Comparison of ENCODE assay signal across 8 cellular contexts in the genomic region with DNA sequence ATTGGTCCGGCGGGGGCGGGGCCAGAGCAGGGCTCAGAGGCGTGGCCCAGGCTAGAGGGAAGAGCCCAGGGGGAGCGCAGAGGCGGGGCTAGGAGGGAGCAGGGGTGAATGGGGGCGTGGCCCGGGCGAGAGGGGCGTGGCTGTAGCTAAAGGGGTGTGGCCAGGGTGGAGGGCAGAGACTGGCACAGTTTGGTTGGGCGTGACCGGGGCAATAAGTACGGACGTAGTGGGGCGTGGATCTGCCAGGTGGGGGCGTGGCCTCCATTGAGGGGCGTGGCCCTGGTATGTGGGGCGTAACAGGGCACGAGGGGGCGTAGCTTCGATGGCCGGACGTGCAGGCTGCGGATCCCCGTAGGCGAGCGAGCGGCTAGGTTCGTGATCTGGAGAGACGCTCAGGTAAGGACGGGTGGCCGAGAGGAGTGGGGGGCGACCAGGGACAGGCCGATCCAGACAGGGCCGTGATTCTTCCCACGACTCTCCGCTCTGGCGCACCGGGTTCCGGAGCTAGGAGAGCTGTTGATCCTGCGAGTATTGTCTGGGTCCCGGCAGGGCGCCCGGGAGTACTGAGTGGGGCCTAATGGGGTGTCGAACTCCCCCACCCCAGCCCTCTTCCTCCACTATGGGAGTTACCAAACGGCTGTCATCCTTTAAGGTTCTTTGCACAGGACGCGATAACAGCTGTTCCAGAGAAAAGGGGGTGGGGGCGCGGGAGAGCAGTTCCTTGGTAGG. TPM values are rescaled to one million over a fixed set of nuclear protein-coding genes. Genes with fewer than 3 reads are reported as not detected.
DNase-seq lines count a peak whose midpoint lies in the region; ATAC-seq and TF ChIP-seq lines count a peak whose summit lies in the region.

A gene with protein sequence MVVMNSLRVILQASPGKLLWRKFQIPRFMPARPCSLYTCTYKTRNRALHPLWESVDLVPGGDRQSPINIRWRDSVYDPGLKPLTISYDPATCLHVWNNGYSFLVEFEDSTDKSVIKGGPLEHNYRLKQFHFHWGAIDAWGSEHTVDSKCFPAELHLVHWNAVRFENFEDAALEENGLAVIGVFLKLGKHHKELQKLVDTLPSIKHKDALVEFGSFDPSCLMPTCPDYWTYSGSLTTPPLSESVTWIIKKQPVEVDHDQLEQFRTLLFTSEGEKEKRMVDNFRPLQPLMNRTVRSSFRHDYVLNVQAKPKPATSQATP (plus strand): TSS at position 314 of the 729 bp plus-strand sequence. CDS start 11,754 bp downstream, outside the sequence.

- no peaks in the 10 kb centered on the region for H3K79me2 ChIP-seq in HCT116 (ENCODE audit: insufficient read depth, low read length)

- H3K4me1 ChIP-seq in HCT116 (ENCODE audit: control insufficient read depth in 1 of 2, insufficient read depth in 2 of 2, low read length in 2 of 2) = peaks cover 4 to 9% of the 10 kb centered on the region in 2 experiments; a peak in 3 of 4 replicates
- no peaks in the 10 kb centered on the region for H3K4me1 ChIP-seq in breast epithelium
- no peaks in the 10 kb centered on the region for H3K4me1 ChIP-seq in iPS-20b (ENCODE audit: insufficient read depth, low read length)

- TF ChIP-seq RAD21 in HCT116 (IDR thresholded peaks at IDR 0.05; ENCODE audit: low read depth) = no peak

- H3K4me3 ChIP-seq in HCT116 (replicated peaks in 1 of 2; ENCODE audit: low read depth in 1 of 2, low read length in 2 of 2) (peak within 1 kb of the TSS; percentile 13 to 29; a peak in 2 of 4 replicates), breast epithelium (peak within 1 kb of the TSS; percentile 45 to 67 (median 55)), iPS-20b (ENCODE audit: low read length) (peak within 1 kb of the TSS; percentile 81)

- no peaks in the 10 kb centered on the region for H4K20me1 ChIP-seq in HCT116 (ENCODE audit: insufficient read depth)

- H3K27ac ChIP-seq in HCT116 (ENCODE audit: low read depth, low read length) (no peak within 1 kb of the TSS), VCaP (peak within 1 kb of the TSS; percentile 36), breast epithelium (peak within 1 kb of the TSS; percentile 10 to 71), iPS-20b (ENCODE audit: low read length) (no peak within 1 kb of the TSS)

- peak within 1 kb of the TSS; percentile 34 for H3K9ac ChIP-seq in HCT116 (ENCODE audit: low read length)
- H3K9ac ChIP-seq in iPS-20b (ENCODE audit: low read depth, low read length) = peak within 1 kb of the TSS; percentile 53; the same call in 1 of the 2 replicates

- peak; percentile 96 for ATAC-seq in HCT116

- CTCF ChIA-PET in HCT116 (lab: Charles Lee) = no interaction called here

- no TSS peak for BruUV-seq in HCT116 (replicated peaks; lab: Mats Ljungman, UMichigan)

- DNase-seq in GDM1 (lab: John Stamatoyannopoulos, UW) (peak; percentile 91), HCT116 (ENCODE audit: low read depth, low spot score) (peak; percentile 68), MV-4-11 (lab: John Stamatoyannopoulos, UW) (peak; percentile 89), breast epithelium (ENCODE audit: low spot score in 2 of 2) (peak; percentile 92 to 93), smooth muscle cell of the brain vasculature (ENCODE audit: low read depth, low spot score) (peak; percentile 41), DMS79 treated with DMSO at 0.1 percent for 48 hours (lab: John Stamatoyannopoulos, UW) (no peak)

- intact Hi-C loops in HCT116 (cut with micrococcal nuclease) (no loop called here), breast epithelium (cut with DNase I; ENCODE audit: low total_unique reads) (no loop called here)

- H2AFZ ChIP-seq in HCT116 (ENCODE audit: low read depth, low read length, poor library complexity, severe bottlenecking) = no peak within 1 kb of the TSS

- TF ChIP-seq CTCF in HCT116 (IDR thresholded peaks at IDR 0.05 in 2 of 3, conservative IDR thresholded peaks at IDR 0.05 in 1 of 3; ENCODE audit: borderline replicate concordance in 1 of 3, insufficient read depth in 1 of 3, low read depth in 2 of 3, low read length in 2 of 3) (no peak), VCaP (conservative IDR thresholded peaks at IDR 0.05) (0 out of 2 replicates have a peak, but pooled peaks have one; percentile 5), breast epithelium (IDR thresholded peaks at IDR 0.05) (no peak)

- H3K9me3 ChIP-seq in HCT116 (ENCODE audit: control insufficient read depth in 1 of 2, insufficient read depth in 1 of 2, low read depth in 1 of 2, low read length in 2 of 2) = no peaks in the 10 kb centered on the region
- H3K9me3 ChIP-seq in breast epithelium = no peaks in the 10 kb centered on the region
- no peaks in the 10 kb centered on the region for H3K9me3 ChIP-seq in iPS-20b (ENCODE audit: insufficient read depth, low read depth, low read length)

- RAD21 ChIA-PET in HCT116 (lab: Charles Lee; ENCODE audit: low non-redundant PET in 1 of 2, low total read pairs in 2 of 2, uncharacterized antibody in 2 of 2, unreplicated experiment in 2 of 2) = interaction anchor here in 1 of 2 experiments (0.7 kb wide), 1 partner anchor 67 kb away, joined by 3 read pairs; no protein-coding TSS in a partner anchor

- H3K27me3 ChIP-seq in HCT116 (ENCODE audit: insufficient read depth, low read length) (no peaks in the 10 kb centered on the region), breast epithelium (no peaks in the 10 kb centered on the region), iPS-20b (ENCODE audit: insufficient read depth, low read length) (no peaks in the 10 kb centered on the region)

- no peak for TF ChIP-seq POLR2A in HCT116 (IDR thresholded peaks at IDR 0.05; ENCODE audit: borderline replicate concordance, extremely low read depth, insufficient read depth, insufficient read length)
- no peak for TF ChIP-seq POLR2A in breast epithelium (IDR thresholded peaks at IDR 0.05)

- no peaks in the 10 kb centered on the region for H3K9me2 ChIP-seq in HCT116 (ENCODE audit: insufficient read depth)

- H3K4me2 ChIP-seq in HCT116 (ENCODE audit: low read length) = peak within 1 kb of the TSS; percentile 66

- POLR2A ChIA-PET in HCT116 (lab: Charles Lee) = no interaction called here

- H3K36me3 ChIP-seq in HCT116 (ENCODE audit: control insufficient read depth in 1 of 2, insufficient read depth in 2 of 2, low read length in 2 of 2) (no peaks in the 10 kb centered on the region), breast epithelium (no peaks in the 10 kb centered on the region), iPS-20b (ENCODE audit: insufficient read depth, low read depth, low read length) (no peaks in the 10 kb centered on the region)

TF ChIP-seq in HCT116, 20 proteins besides CTCF, POLR2A, EP300 and RAD21:
- TF ChIP-seq EZH2phosphoT487 (IDR thresholded peaks at IDR 0.05; ENCODE audit: borderline replicate concordance) = no peak
- peak; percentile 35; the same call in 1 of the 2 replicates for TF ChIP-seq SP1 (IDR thresholded peaks at IDR 0.05; ENCODE audit: low read depth)
TF ChIP-seq in HCT116: peak in this region for 1.

RNA-seq across cellular contexts. Expression of the gene that starts here (rescaled TPM):
- 5.5 TPM for total RNA-seq in HCT116 (2021; ENCODE audit: unreplicated experiment)
- 1.3 and 1.8 TPM in 2 replicates for polyA plus RNA-seq in HCT116 (2012)
- total RNA-seq in breast epithelium = 10 to 100 TPM; 16.1 to 23.0 (median 22.0) TPM

Comparison
In these comparisons a context has a peak if more than half of its experiments do, and no peak if none do; other contexts are left out.
1. H3K27ac ChIP-seq: peak in VCaP (single experiment) and breast epithelium (2 of 2); none in HCT116 (single experiment) and iPS-20b (single experiment).
2. H3K4me3 ChIP-seq: peak in every context shown above with its lines; median percentile 81 in iPS-20b; 55 in breast epithelium; 21 in HCT116.